In genomic region chr4:142155347-142155746, GRCh38 we compare ENCODE assay signal across 22 cellular contexts.
"Had no signal": no experiment of that assay in that cellular context is flagged by ENCODE, and none has a peak within 500 bp of the region (broad histone marks: within the 10 kb centered on the region; RNA-seq: fewer than 3 reads in every experiment).

No MANE protein-coding gene starts in this region.

- H3K9me3 Mint-ChIP-seq: activated naive CD4-positive, alpha-beta T cell treated with anti-CD3 and anti-CD28 coated beads, Interleukin-2, amount 50 U/mL, for 24 hours; natural killer cell treated with Interleukin-12 subunit alpha and Interleukin-12 subunit beta and Interleukin-15 and Interleukin-18, amount 100 ng/mL, for 72 hours; stimulated activated memory B cell treated with anti-CD40 and anti-IgM and Interleukin-4, amounts not matched to agents 10 μg/mL and 1 μg/mL and 100 μg/mL, for 72 hours; T-helper 2 cell treated with Interferon-gamma antibody and Interleukin-4, amounts not matched to agents 5 μg/mL and 100 μg/mL, for 36 hours had no signal

- H3K27ac Mint-ChIP-seq: activated naive CD4-positive, alpha-beta T cell treated with anti-CD3 and anti-CD28 coated beads, Interleukin-2, amount 50 U/mL, for 24 hours; natural killer cell treated with Interleukin-12 subunit alpha and Interleukin-12 subunit beta and Interleukin-15 and Interleukin-18, amount 100 ng/mL, for 72 hours; stimulated activated memory B cell treated with anti-CD40 and anti-IgM and Interleukin-4, amounts not matched to agents 10 μg/mL and 1 μg/mL and 100 μg/mL, for 72 hours; T-helper 2 cell treated with Interferon-gamma antibody and Interleukin-4, amounts not matched to agents 5 μg/mL and 100 μg/mL, for 36 hours had no signal

- DNase-seq: activated CD4-positive, alpha-beta T cell treated with anti-CD3 and anti-CD28 coated beads for 1 hour; activated CD4-positive, alpha-beta T cell treated with anti-CD3 and anti-CD28 coated beads, Interleukin-2, amount 50 U/mL, for 1 hour; activated gamma-delta T cell treated with Interleukin-2 at 50 U/mL for 16 hours; activated T-cell treated with anti-CD3 and anti-CD28 coated beads, Interleukin-2, amount 50 U/mL, for 1 hour; adrenal gland; left colon; ovary; right lobe of liver; small intestine; transverse colon had no signal

- H3K4me1 ChIP-seq: adrenal gland, prostate gland, right lobe of liver had no signal

- H3K4me1 Mint-ChIP-seq: stimulated activated memory B cell treated with anti-CD40 and anti-IgM and Interleukin-4, amounts not matched to agents 10 μg/mL and 1 μg/mL and 100 μg/mL, for 72 hours had no signal

- H3K36me3 Mint-ChIP-seq: natural killer cell treated with Interleukin-12 subunit alpha and Interleukin-12 subunit beta and Interleukin-15 and Interleukin-18, amount 100 ng/mL, for 72 hours; stimulated activated memory B cell treated with anti-CD40 and anti-IgM and Interleukin-4, amounts not matched to agents 10 μg/mL and 1 μg/mL and 100 μg/mL, for 72 hours had no signal

- H3K27me3 Mint-ChIP-seq: activated naive CD4-positive, alpha-beta T cell treated with anti-CD3 and anti-CD28 coated beads, Interleukin-2, amount 50 U/mL, for 24 hours; natural killer cell treated with Interleukin-12 subunit alpha and Interleukin-12 subunit beta and Interleukin-15 and Interleukin-18, amount 100 ng/mL, for 72 hours; stimulated activated memory B cell treated with anti-CD40 and anti-IgM and Interleukin-4, amounts not matched to agents 10 μg/mL and 1 μg/mL and 100 μg/mL, for 72 hours had no signal

- ATAC-seq: left colon; natural killer cell treated with Interleukin-12 subunit alpha and Interleukin-12 subunit beta and Interleukin-15 and Interleukin-18, amount 100 ng/mL, for 72 hours; right lobe of liver; stimulated activated memory B cell treated with anti-CD40 and anti-IgM and Interleukin-4, amounts not matched to agents 10 μg/mL and 1 μg/mL and 100 μg/mL, for 72 hours had no signal

- H3K4me3 ChIP-seq: adrenal gland, lung, ovary, prostate gland, right lobe of liver, transverse colon had no signal

- H3K27me3 ChIP-seq: adrenal gland, neutrophil, ovary, right lobe of liver, transverse colon had no signal

- H3K9me3 ChIP-seq: adrenal gland, neutrophil, ovary, prostate gland, right lobe of liver, transverse colon had no signal

- H3K4me3 Mint-ChIP-seq: activated naive CD4-positive, alpha-beta T cell treated with anti-CD3 and anti-CD28 coated beads, Interleukin-2, amount 50 U/mL, for 24 hours; natural killer cell treated with Interleukin-12 subunit alpha and Interleukin-12 subunit beta and Interleukin-15 and Interleukin-18, amount 100 ng/mL, for 72 hours; stimulated activated memory B cell treated with anti-CD40 and anti-IgM and Interleukin-4, amounts not matched to agents 10 μg/mL and 1 μg/mL and 100 μg/mL, for 72 hours; T-helper 2 cell treated with Interferon-gamma antibody and Interleukin-4, amounts not matched to agents 5 μg/mL and 100 μg/mL, for 36 hours had no signal

- H3K27ac ChIP-seq: adrenal gland, epithelial cell of prostate, neutrophil, ovary, prostate gland, right lobe of liver, transverse colon, VCaP had no signal

- FAIRE-seq: bronchial epithelial cell, keratinocyte, small intestine, urothelium cell line had no signal

- H3K36me3 ChIP-seq: adrenal gland, neutrophil, ovary, prostate gland, right lobe of liver, transverse colon had no signal
